Comparison of ENCODE assay signal across 32 cellular contexts in the genomic region with DNA sequence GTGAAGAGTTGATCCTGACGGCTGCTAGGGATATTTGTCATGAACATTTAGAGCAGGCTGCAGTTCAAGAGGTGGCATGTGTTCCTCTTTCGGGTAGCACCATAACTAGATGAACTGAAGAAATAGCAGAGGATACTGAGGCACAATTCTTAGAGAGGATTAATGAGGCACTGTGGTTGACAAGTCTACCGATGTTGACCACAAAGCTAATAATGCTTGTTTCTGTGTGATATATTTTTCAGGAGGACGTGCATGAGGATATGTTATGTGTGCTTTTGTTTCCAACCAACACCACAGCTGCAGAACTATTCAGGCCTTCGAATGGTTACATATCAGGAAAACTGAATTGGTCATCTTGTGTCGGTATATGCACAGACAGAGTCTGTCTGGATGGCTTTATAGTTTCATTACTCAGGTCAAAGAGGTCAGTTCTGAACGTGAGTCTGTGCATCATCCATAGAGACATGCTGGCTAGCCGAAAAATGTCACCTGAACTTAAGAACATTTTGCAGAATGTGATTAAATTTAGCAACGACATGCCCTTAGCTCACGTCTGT.
"Had no signal": no experiment of that assay in that cellular context is flagged by ENCODE, and none has a peak within 500 bp of the region (broad histone marks: within the 10 kb centered on the region; RNA-seq: fewer than 3 reads in every experiment).

No MANE protein-coding gene starts in this region.

- DNase-seq: activated B cell treated with CpG ODN at 0.5 μM for 24 hours; activated CD4-positive, alpha-beta T cell treated with anti-CD3 and anti-CD28 coated beads for 48 hours; activated CD4-positive, alpha-beta T cell treated with anti-CD3 and anti-CD28 coated beads, Interleukin-2, amount 50 U/mL, for 1 hour; activated CD4-positive, alpha-beta T cell treated with anti-CD3 and anti-CD28 coated beads, Interleukin-2, amount 50 U/mL, for 48 hours; activated CD8-positive, alpha-beta memory T cell treated with anti-CD3 and anti-CD28 coated beads for 24 hours; activated CD8-positive, alpha-beta T cell treated with anti-CD3 and anti-CD28 coated beads for 36 hours; activated effector memory CD4-positive, alpha-beta T cell treated with Interleukin-2 at 50 U/mL for 16 hours; activated gamma-delta T cell treated with Interleukin-2 at 50 U/mL for 16 hours; activated naive CD4-positive, alpha-beta T cell treated with anti-CD3 and anti-CD28 coated beads, Interleukin-2, amount 50 U/mL, for 16 hours; activated naive CD4-positive, alpha-beta T cell treated with Interleukin-2 at 50 U/mL for 16 hours; activated T-cell treated with anti-CD3 and anti-CD28 coated beads, Interleukin-2, amount 50 U/mL, for 4 hours; amniotic stem cell; anterior cingulate cortex; body of pancreas; dorsolateral prefrontal cortex; effector memory CD4-positive, alpha-beta T cell; endodermal cell; foreskin fibroblast; glutamatergic neuron; heart left ventricle; T-helper 17 cell; T1000; WERI-Rb-1 had no signal

- H3K4me3 ChIP-seq: body of pancreas, coronary artery, dorsolateral prefrontal cortex, heart left ventricle had no signal

- H3K9me3 Mint-ChIP-seq: activated B cell treated with CpG ODN at 0.5 μM for 24 hours; activated CD8-positive, alpha-beta T cell treated with anti-CD3 and anti-CD28 coated beads for 36 hours; activated T-cell treated with anti-CD3 and anti-CD28 coated beads, Interleukin-2, amount 50 U/mL, for 4 hours; activated T-helper 17 cell treated with anti-CD3 and anti-CD28 coated beads, Interleukin-2, amount 50 U/mL, for 72 hours; central memory CD8-positive, alpha-beta T cell; T-helper 2 cell treated with Interferon-gamma antibody and Interleukin-4, amounts not matched to agents 5 μg/mL and 100 μg/mL, for 36 hours had no signal

- H3K36me3 Mint-ChIP-seq: activated naive CD8-positive, alpha-beta T cell had no signal

- H3K27me3 Mint-ChIP-seq: activated B cell treated with CpG ODN at 0.5 μM for 24 hours; activated CD8-positive, alpha-beta T cell treated with anti-CD3 and anti-CD28 coated beads for 36 hours; central memory CD8-positive, alpha-beta T cell; dendritic cell treated with granulocyte-macrophage colony-stimulating factor and Interleukin-4, amounts not matched to agents 40 ng/mL and 50 ng/mL, for 4 days had no signal

- H3K27ac Mint-ChIP-seq: activated B cell treated with CpG ODN at 0.5 μM for 24 hours; activated CD8-positive, alpha-beta T cell treated with anti-CD3 and anti-CD28 coated beads for 36 hours; activated naive CD8-positive, alpha-beta T cell; activated T-helper 17 cell treated with anti-CD3 and anti-CD28 coated beads, Interleukin-2, amount 50 U/mL, for 72 hours; dendritic cell treated with granulocyte-macrophage colony-stimulating factor and Interleukin-4, amounts not matched to agents 40 ng/mL and 50 ng/mL, for 4 days; endodermal cell; T-helper 17 cell; T-helper 2 cell treated with Interferon-gamma antibody and Interleukin-4, amounts not matched to agents 5 μg/mL and 100 μg/mL, for 36 hours had no signal

- H3K4me1 Mint-ChIP-seq: activated B cell treated with CpG ODN at 0.5 μM for 24 hours; activated T-helper 17 cell treated with anti-CD3 and anti-CD28 coated beads, Interleukin-2, amount 50 U/mL, for 72 hours; central memory CD8-positive, alpha-beta T cell; T-helper 17 cell had no signal

- H3K27me3 ChIP-seq: body of pancreas had no signal

- H3K36me3 ChIP-seq: heart left ventricle, WERI-Rb-1 had no signal

- H3K27ac ChIP-seq: body of pancreas, coronary artery, dorsolateral prefrontal cortex, heart left ventricle, WERI-Rb-1 had no signal

- H3K4me3 Mint-ChIP-seq: activated B cell treated with CpG ODN at 0.5 μM for 24 hours; activated CD8-positive, alpha-beta T cell treated with anti-CD3 and anti-CD28 coated beads for 36 hours; activated naive CD8-positive, alpha-beta T cell; activated T-cell treated with anti-CD3 and anti-CD28 coated beads, Interleukin-2, amount 50 U/mL, for 4 hours; activated T-helper 17 cell treated with anti-CD3 and anti-CD28 coated beads, Interleukin-2, amount 50 U/mL, for 72 hours; central memory CD8-positive, alpha-beta T cell; dendritic cell treated with granulocyte-macrophage colony-stimulating factor and Interleukin-4, amounts not matched to agents 40 ng/mL and 50 ng/mL, for 4 days; endodermal cell; T-helper 17 cell; T-helper 2 cell treated with Interferon-gamma antibody and Interleukin-4, amounts not matched to agents 5 μg/mL and 100 μg/mL, for 36 hours had no signal

- H3K9me3 ChIP-seq: body of pancreas, heart left ventricle had no signal

- ATAC-seq: activated CD4-positive, CD25-positive, alpha-beta regulatory T cell treated with anti-CD3 and anti-CD28 coated beads, Interleukin-2, amount 50 U/mL, for 24 hours; activated CD8-positive, alpha-beta T cell treated with anti-CD3 and anti-CD28 coated beads for 36 hours; activated T-cell treated with anti-CD3 and anti-CD28 coated beads, Interleukin-2, amount 50 U/mL, for 4 hours; activated T-helper 17 cell treated with anti-CD3 and anti-CD28 coated beads, Interleukin-2, amount 50 U/mL, for 72 hours; body of pancreas; esophagus mucosa; heart left ventricle; T-helper 17 cell had no signal

- FAIRE-seq: frontal cortex had no signal

- H3K4me1 ChIP-seq: body of pancreas had no signal
